Comparison of ENCODE assay signal across 9 cellular contexts in genomic region chr3:49553320-49553689, GRCh38. TPM values are rescaled to one million over a fixed set of nuclear protein-coding genes. Genes with fewer than 3 reads are reported as not detected.
DNase-seq lines count a peak whose midpoint lies in the region; ATAC-seq and TF ChIP-seq lines count a peak whose summit lies in the region.
"Had no signal": no experiment of that assay in that cellular context is flagged by ENCODE, and none has a peak within 500 bp of the region (broad histone marks: within the 10 kb centered on the region; RNA-seq: fewer than 3 reads in every experiment).

No MANE protein-coding gene starts in this region.

- H3K9me3 Mint-ChIP-seq in activated naive CD4-positive, alpha-beta T cell treated with anti-CD3 and anti-CD28 coated beads, Interleukin-2, amount 50 U/mL, for 24 hours = no peaks in the 10 kb centered on the region
- H3K9me3 Mint-ChIP-seq in activated CD4-positive, alpha-beta memory T cell treated with anti-CD3 and anti-CD28 coated beads, Interleukin-2, amount 10 ng/mL, durations not matched to agents 7 days and 5 days = no peaks in the 10 kb centered on the region
- H3K9me3 Mint-ChIP-seq in immature natural killer cell = peaks cover 0 to 1% (median 0%) of the 10 kb centered on the region in 6 donors

- CTCF ChIA-PET in activated CD4-positive, alpha-beta memory T cell treated with anti-CD3 and anti-CD28 coated beads, Interleukin-2, amount 10 ng/mL, durations not matched to agents 7 days and 5 days (lab: Charles Lee) = interaction anchor here (0.8 to 1.6 kb wide), 2 partner anchors 13 to 118 kb away, joined by 3 to 13 read pairs; no protein-coding TSS in a partner anchor

- POLR2A ChIA-PET in activated CD4-positive, alpha-beta memory T cell treated with anti-CD3 and anti-CD28 coated beads, Interleukin-2, amount 10 ng/mL, durations not matched to agents 7 days and 5 days (lab: Charles Lee) = interaction anchor here (1.2 to 2.1 kb wide), 3 partner anchors 13 to 120 kb away, joined by 3 to 13 read pairs (median 4); partner anchors contain the start of gene DAG1

- H3K4me1 ChIP-seq in thoracic aorta (ENCODE audit: control insufficient read depth in 1 of 2, low read depth in 2 of 2) = peaks cover 7 to 17% of the 10 kb centered on the region in 2 donors

- peak overlapping the region; percentile 96 for H3K4me3 Mint-ChIP-seq in activated naive CD4-positive, alpha-beta T cell treated with anti-CD3 and anti-CD28 coated beads, Interleukin-2, amount 50 U/mL, for 24 hours
- peak overlapping the region; percentile 75 for H3K4me3 Mint-ChIP-seq in activated CD4-positive, alpha-beta memory T cell treated with anti-CD3 and anti-CD28 coated beads, Interleukin-2, amount 10 ng/mL, durations not matched to agents 7 days and 5 days
- peak overlapping the region; percentile 77 to 93 (median 83) for H3K4me3 Mint-ChIP-seq in immature natural killer cell

- H3K27me3 Mint-ChIP-seq in activated naive CD4-positive, alpha-beta T cell treated with anti-CD3 and anti-CD28 coated beads, Interleukin-2, amount 50 U/mL, for 24 hours = peaks cover 14% of the 10 kb centered on the region
- peaks cover 57% of the 10 kb centered on the region for H3K27me3 Mint-ChIP-seq in activated CD4-positive, alpha-beta memory T cell treated with anti-CD3 and anti-CD28 coated beads, Interleukin-2, amount 10 ng/mL, durations not matched to agents 7 days and 5 days
- H3K27me3 Mint-ChIP-seq in immature natural killer cell (ENCODE audit: low read depth in 3 of 3) = peaks cover 11 to 21% (median 17%) of the 10 kb centered on the region in 3 donors

- intact Hi-C loops in left colon (cut with DNase I, micrococcal nuclease) = no loop called here

- H3K27ac ChIP-seq in thoracic aorta = no peak overlapping the region

- peaks cover 16% of the 10 kb centered on the region for H3K4me1 Mint-ChIP-seq in activated naive CD4-positive, alpha-beta T cell treated with anti-CD3 and anti-CD28 coated beads, Interleukin-2, amount 50 U/mL, for 24 hours
- H3K4me1 Mint-ChIP-seq in activated CD4-positive, alpha-beta memory T cell treated with anti-CD3 and anti-CD28 coated beads, Interleukin-2, amount 10 ng/mL, durations not matched to agents 7 days and 5 days = peaks cover 29% of the 10 kb centered on the region
- H3K4me1 Mint-ChIP-seq in immature natural killer cell = peaks cover 15 to 17% of the 10 kb centered on the region in 2 donors

- TF ChIP-seq CTCF in thoracic aorta (IDR thresholded peaks at IDR 0.05) = no peak

- no peaks in the 10 kb centered on the region for H3K27me3 ChIP-seq in thoracic aorta (replicated peaks; ENCODE audit: insufficient read depth)

- ATAC-seq in thoracic aorta (ENCODE audit: insufficient number of reproducible peaks, low FRiP score, low read depth) (no peak), GM21619 (IDR thresholded peaks at IDR 0.05; ENCODE audit: unreplicated experiment) (no peak), left colon (no peak), HG03025 (IDR thresholded peaks at IDR 0.05; ENCODE audit: low FRiP score, unreplicated experiment) (no peak)

- no peak overlapping the region for H3K27ac Mint-ChIP-seq in activated naive CD4-positive, alpha-beta T cell treated with anti-CD3 and anti-CD28 coated beads, Interleukin-2, amount 50 U/mL, for 24 hours
- no peak overlapping the region for H3K27ac Mint-ChIP-seq in activated CD4-positive, alpha-beta memory T cell treated with anti-CD3 and anti-CD28 coated beads, Interleukin-2, amount 10 ng/mL, durations not matched to agents 7 days and 5 days
- peak overlapping the region in 1 of 6 donors; percentile 77 for H3K27ac Mint-ChIP-seq in immature natural killer cell

- no peaks in the 10 kb centered on the region for H3K36me3 ChIP-seq in thoracic aorta

- DNase-seq in activated naive CD4-positive, alpha-beta T cell (lab: John Stamatoyannopoulos, UW) = no peak
- DNase-seq in activated CD4-positive, alpha-beta memory T cell treated with anti-CD3 and anti-CD28 coated beads, Interleukin-2, amount 10 ng/mL, durations not matched to agents 7 days and 5 days = no peak
- no peak for DNase-seq in immature natural killer cell
- DNase-seq in thoracic aorta (ENCODE audit: low spot score) = no peak
- DNase-seq in left colon = no peak
- DNase-seq: mucosa of descending colon had no signal

- H3K9me3 ChIP-seq in thoracic aorta = no peaks in the 10 kb centered on the region
- H3K9me3 ChIP-seq: mucosa of descending colon had no signal

- peak overlapping the region; percentile 75 for H3K4me3 ChIP-seq in thoracic aorta

- H3K36me3 Mint-ChIP-seq in activated naive CD4-positive, alpha-beta T cell treated with anti-CD3 and anti-CD28 coated beads, Interleukin-2, amount 50 U/mL, for 24 hours = peaks cover 2% of the 10 kb centered on the region
- H3K36me3 Mint-ChIP-seq in activated CD4-positive, alpha-beta memory T cell treated with anti-CD3 and anti-CD28 coated beads, Interleukin-2, amount 10 ng/mL, durations not matched to agents 7 days and 5 days (ENCODE audit: low read depth) = no peaks in the 10 kb centered on the region
- no peaks in the 10 kb centered on the region for H3K36me3 Mint-ChIP-seq in immature natural killer cell

RNA-seq across cellular contexts. Expression of gene BSN, which starts 1.0 kb away (rescaled TPM):
- total RNA-seq in activated CD4-positive, alpha-beta memory T cell treated with anti-CD3 and anti-CD28 coated beads, Interleukin-2, amount 10 ng/mL, durations not matched to agents 7 days and 5 days = under 1 TPM; 0.03 to 0.05 TPM
- under 1 TPM in 1 of 3 donors, not detected in 2; 0.42 TPM for polyA plus RNA-seq in immature natural killer cell
- total RNA-seq in thoracic aorta (under 1 TPM; 0.27 to 0.35 TPM), left colon (under 1 TPM; 0.24 to 0.25 TPM)
